In genomic region chr20:17858450-17859001, GRCh38 we compare ENCODE assay signal across 19 cellular contexts.
"Had no signal": no experiment of that assay in that cellular context is flagged by ENCODE, and none has a peak within 500 bp of the region (broad histone marks: within the 10 kb centered on the region; RNA-seq: fewer than 3 reads in every experiment).

No MANE protein-coding gene starts in this region.

- H3K4me3 Mint-ChIP-seq: activated CD4-positive, alpha-beta T cell treated with anti-CD3 and anti-CD28 coated beads, Interleukin-2, amount 10 ng/mL, durations not matched to agents 7 days and 5 days; activated naive CD4-positive, alpha-beta T cell treated with anti-CD3 and anti-CD28 coated beads, Interleukin-2, amount 10 ng/mL, durations not matched to agents 7 days and 5 days; activated T-helper 17 cell treated with anti-CD3 and anti-CD28 coated beads, Interleukin-2, amount 50 U/mL, for 72 hours; endodermal cell; naive thymus-derived CD4-positive, alpha-beta T cell; stimulated activated naive CD8-positive, alpha-beta T cell treated with anti-CD3 and anti-CD28 coated beads, Interleukin-15, Interleukin-2, amounts not matched to agents 100 ng/mL and 50 ng/mL, for 24 hours had no signal

- DNase-seq: activated CD4-positive, alpha-beta T cell treated with anti-CD3 and anti-CD28 coated beads, Interleukin-2, amount 10 ng/mL, durations not matched to agents 7 days and 5 days; activated naive CD4-positive, alpha-beta T cell treated with anti-CD3 and anti-CD28 coated beads, Interleukin-2, amount 10 ng/mL, durations not matched to agents 7 days and 5 days; activated T-cell treated with anti-CD3 and anti-CD28 coated beads for 4 hours; endodermal cell; heart right ventricle; islet precursor cell; naive thymus-derived CD4-positive, alpha-beta T cell; occipital lobe; stimulated activated CD4-positive, alpha-beta T cell treated with anti-CD3 and anti-CD28 coated beads, Interleukin-15, amount 100 ng/mL, for 24 hours; stimulated activated CD4-positive, alpha-beta T cell treated with anti-CD3 and anti-CD28 coated beads, Interleukin-4, amount 100 ng/mL, for 24 hours; SW 1271 had no signal

- H3K36me3 ChIP-seq: adrenal gland, gastroesophageal sphincter, heart right ventricle, right atrium auricular region, suprapubic skin had no signal

- H3K27ac ChIP-seq: gastroesophageal sphincter, heart right ventricle, suprapubic skin had no signal

- H3K27me3 ChIP-seq: adrenal gland, gastroesophageal sphincter, heart right ventricle, right atrium auricular region, suprapubic skin had no signal

- ATAC-seq: gastroesophageal sphincter had no signal

- H3K9me3 ChIP-seq: adrenal gland, gastroesophageal sphincter, heart right ventricle, right atrium auricular region, suprapubic skin had no signal

- H3K36me3 Mint-ChIP-seq: activated naive CD4-positive, alpha-beta T cell treated with anti-CD3 and anti-CD28 coated beads, Interleukin-2, amount 10 ng/mL, durations not matched to agents 7 days and 5 days; naive thymus-derived CD4-positive, alpha-beta T cell had no signal

- H3K4me3 ChIP-seq: adrenal gland, gastroesophageal sphincter, heart right ventricle, right atrium auricular region, suprapubic skin had no signal

- H3K9me3 Mint-ChIP-seq: activated CD4-positive, alpha-beta T cell treated with anti-CD3 and anti-CD28 coated beads, Interleukin-2, amount 10 ng/mL, durations not matched to agents 7 days and 5 days; activated naive CD4-positive, alpha-beta T cell treated with anti-CD3 and anti-CD28 coated beads, Interleukin-2, amount 10 ng/mL, durations not matched to agents 7 days and 5 days; activated T-helper 17 cell treated with anti-CD3 and anti-CD28 coated beads, Interleukin-2, amount 50 U/mL, for 72 hours; stimulated activated naive CD8-positive, alpha-beta T cell treated with anti-CD3 and anti-CD28 coated beads, Interleukin-15, Interleukin-2, amounts not matched to agents 100 ng/mL and 50 ng/mL, for 24 hours; T-helper 2 cell treated with Interferon-gamma antibody and Interleukin-4, amounts not matched to agents 5 μg/mL and 100 μg/mL, for 36 hours had no signal

- H3K27ac Mint-ChIP-seq: activated naive CD4-positive, alpha-beta T cell treated with anti-CD3 and anti-CD28 coated beads, Interleukin-2, amount 10 ng/mL, durations not matched to agents 7 days and 5 days; activated T-helper 17 cell treated with anti-CD3 and anti-CD28 coated beads, Interleukin-2, amount 50 U/mL, for 72 hours; endodermal cell; naive thymus-derived CD4-positive, alpha-beta T cell; progenitor cell of endocrine pancreas; stimulated activated naive CD8-positive, alpha-beta T cell treated with anti-CD3 and anti-CD28 coated beads, Interleukin-15, Interleukin-2, amounts not matched to agents 100 ng/mL and 50 ng/mL, for 24 hours; T-helper 2 cell treated with Interferon-gamma antibody and Interleukin-4, amounts not matched to agents 5 μg/mL and 100 μg/mL, for 36 hours had no signal
